1 cellular context compared by ENCODE assay signal in genomic region chr4:76003015-76003414, GRCh38.
TF ChIP-seq lines count a peak whose summit lies in the region.

No MANE protein-coding gene starts in this region.

TF ChIP-seq in GM23338, 12 proteins besides CTCF, POLR2A, EP300 and RAD21 (continued from another document):
- TF ChIP-seq ZNF462 (CRISPR knock-in tag; IDR thresholded peaks at IDR 0.05) (no peak), NANOG (IDR thresholded peaks at IDR 0.05; ENCODE audit: borderline replicate concordance) (no peak), ZNF331 (CRISPR knock-in tag; IDR thresholded peaks at IDR 0.05; ENCODE audit: low read depth) (no peak), CREB1 (CRISPR knock-in tag; IDR thresholded peaks at IDR 0.05; ENCODE audit: low read depth) (no peak), ETS1 (IDR thresholded peaks at IDR 0.05) (no peak), POLR2AphosphoS5 (IDR thresholded peaks at IDR 0.05; ENCODE audit: low read depth) (no peak), ZNF114 (CRISPR knock-in tag; IDR thresholded peaks at IDR 0.05) (no peak)
